In genomic region chr12:121138284-121138683, GRCh38 we compare ENCODE assay signal across 2 cellular contexts.
TF ChIP-seq lines count a peak whose summit lies in the region.

No MANE protein-coding gene starts in this region.

TF ChIP-seq in A549, 52 proteins besides CTCF, POLR2A, EP300 and RAD21:
- TF ChIP-seq TFCP2L1 (CRISPR knock-in tag; IDR thresholded peaks at IDR 0.05) (no peak), USF2 (IDR thresholded peaks at IDR 0.05) (peak; percentile 82)

TF ChIP-seq in H1, 55 proteins besides CTCF, POLR2A, EP300 and RAD21:
- no peak for TF ChIP-seq CHD1 (IDR thresholded peaks at IDR 0.05; ENCODE audit: low read depth, low read length)
- no peak for TF ChIP-seq NANOG (IDR thresholded peaks at IDR 0.05; ENCODE audit: insufficient read depth, low read depth, low read length, poor library complexity, severe bottlenecking)
- TF ChIP-seq USF2 (IDR thresholded peaks at IDR 0.05; ENCODE audit: low read length), result peak; percentile 76
- TF ChIP-seq TAF1 (IDR thresholded peaks at IDR 0.05; ENCODE audit: low read depth, low read length), result no peak
- no peak for TF ChIP-seq PHF8 (conservative IDR thresholded peaks at IDR 0.05; ENCODE audit: low read depth, low read length)
- TF ChIP-seq SP1 (IDR thresholded peaks at IDR 0.05; ENCODE audit: low read depth, low read length), result peak; percentile 67
- no peak for TF ChIP-seq EGR1 (IDR thresholded peaks at IDR 0.05; ENCODE audit: borderline replicate concordance, low read depth, low read length)
- no peak for TF ChIP-seq SP2 (IDR thresholded peaks at IDR 0.05; ENCODE audit: low read length)
- TF ChIP-seq CTBP2 (IDR thresholded peaks at IDR 0.05; ENCODE audit: borderline replicate concordance, insufficient read depth, insufficient read length, low read length), result no peak
- TF ChIP-seq EZH2 (IDR thresholded peaks at IDR 0.05; ENCODE audit: low read depth, low read length, severe bottlenecking), result no peak
- TF ChIP-seq TEAD4 (IDR thresholded peaks at IDR 0.05; ENCODE audit: low read depth, low read length), result no peak
- no peak for TF ChIP-seq CHD7 (IDR thresholded peaks at IDR 0.05; ENCODE audit: insufficient replicate concordance, low read length)
- no peak for TF ChIP-seq GTF2F1 (IDR thresholded peaks at IDR 0.05; ENCODE audit: borderline replicate concordance, low read depth, low read length)
